8 cellular contexts compared by ENCODE assay signal in the genomic region with DNA sequence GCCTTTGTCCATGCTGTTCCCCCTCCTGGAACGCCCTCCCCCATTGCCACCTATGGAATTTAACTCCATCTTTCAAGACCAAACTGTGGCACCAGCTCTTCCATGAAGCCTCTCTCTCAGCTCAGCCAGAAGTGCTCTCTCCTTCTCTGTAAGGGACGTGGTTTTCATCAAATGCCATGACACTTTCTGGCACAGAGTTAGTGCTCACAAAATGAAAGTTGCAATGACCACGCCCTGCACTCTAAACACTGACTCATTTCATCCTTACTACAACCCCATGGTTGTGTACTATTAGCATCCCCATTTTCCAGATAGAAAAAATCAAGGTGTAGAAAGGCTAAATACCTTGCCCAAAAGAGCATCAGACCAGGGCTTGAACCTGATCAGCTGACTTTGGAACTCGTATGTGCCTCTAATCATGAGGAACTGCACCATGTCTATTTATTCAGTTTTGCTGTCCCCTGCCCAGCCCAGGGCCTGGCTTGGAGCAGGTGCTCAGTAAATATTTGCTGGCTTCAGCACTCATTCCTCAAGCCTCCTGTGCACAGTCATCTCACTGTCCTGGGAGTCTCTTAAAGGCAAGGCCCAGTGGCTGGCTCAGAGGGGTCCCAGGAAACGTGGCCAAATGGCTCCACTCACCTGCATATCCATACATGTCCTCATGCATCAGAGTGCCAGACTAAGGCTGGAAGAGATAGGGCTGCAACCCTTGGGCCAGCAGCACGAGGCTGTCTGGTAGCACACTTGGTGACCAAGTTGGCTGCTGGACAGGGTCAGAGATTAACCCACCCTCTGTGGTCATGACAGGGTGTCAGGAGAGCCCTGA.
DNase-seq lines count a peak whose midpoint lies in the region; ATAC-seq and TF ChIP-seq lines count a peak whose summit lies in the region.

No MANE protein-coding gene starts in this region.

- no peak for DNase-seq in activated naive CD8-positive, alpha-beta T cell treated with anti-CD3 and anti-CD28 coated beads for 36 hours
- DNase-seq in left colon (peak in 1 of 2 donors; percentile 48), NOMO-1 treated with DMSO at 0.1 percent for 48 hours (lab: John Stamatoyannopoulos, UW; ENCODE audit: unreplicated experiment) (no peak), head of caudate nucleus (no peak), NCI-H2171 (lab: John Stamatoyannopoulos, UW) (no peak)

- peak overlapping the region; percentile 29 for H3K27ac ChIP-seq in C4-2B

- no peaks in the 10 kb centered on the region for H3K9me3 Mint-ChIP-seq in activated naive CD8-positive, alpha-beta T cell treated with anti-CD3 and anti-CD28 coated beads for 36 hours

- H3K4me1 Mint-ChIP-seq in activated naive CD8-positive, alpha-beta T cell treated with anti-CD3 and anti-CD28 coated beads for 36 hours, result peaks cover 5% of the 10 kb centered on the region

- intact Hi-C loops in left colon (cut with DNase I, micrococcal nuclease), result no loop called here
- intact Hi-C loops in head of caudate nucleus (cut with DNase I), result no loop called here

- peaks cover 3% of the 10 kb centered on the region for H3K27me3 Mint-ChIP-seq in activated naive CD8-positive, alpha-beta T cell treated with anti-CD3 and anti-CD28 coated beads for 36 hours

- peak overlapping the region; percentile 7 for H3K27ac Mint-ChIP-seq in activated naive CD8-positive, alpha-beta T cell treated with anti-CD3 and anti-CD28 coated beads for 36 hours

- no peak for TF ChIP-seq CTCF in C4-2B (conservative IDR thresholded peaks at IDR 0.05)

- no peaks in the 10 kb centered on the region for H3K36me3 Mint-ChIP-seq in activated naive CD8-positive, alpha-beta T cell treated with anti-CD3 and anti-CD28 coated beads for 36 hours

- no peak overlapping the region for H3K4me3 Mint-ChIP-seq in activated naive CD8-positive, alpha-beta T cell treated with anti-CD3 and anti-CD28 coated beads for 36 hours

- ATAC-seq in GM21825 (IDR thresholded peaks at IDR 0.05; ENCODE audit: unreplicated experiment), result peak; percentile 68
- ATAC-seq in left colon, result peak; percentile 58
- no peak for ATAC-seq in HG03469 (IDR thresholded peaks at IDR 0.05; ENCODE audit: unreplicated experiment)
